1 cellular context compared by ENCODE assay signal in genomic region chr17:67571478-67571877, GRCh38.
TF ChIP-seq lines count a peak whose summit lies in the region.

No MANE protein-coding gene starts in this region.

TF ChIP-seq in GM12878, 131 proteins besides CTCF, POLR2A, EP300 and RAD21:
- no peak for TF ChIP-seq POU2F2 (IDR thresholded peaks at IDR 0.05; ENCODE audit: borderline replicate concordance, low read depth, low read length)
- TF ChIP-seq MLLT1 (IDR thresholded peaks at IDR 0.05) = 0 out of 2 replicates have a peak, but pooled peaks have one; percentile 34
- TF ChIP-seq ZNF687 (IDR thresholded peaks at IDR 0.05) = peak; percentile 88
- peak; percentile 36; the same call in 1 of the 2 replicates for TF ChIP-seq RELB (IDR thresholded peaks at IDR 0.05; ENCODE audit: low read depth)
- TF ChIP-seq RUNX3 (IDR thresholded peaks at IDR 0.05; ENCODE audit: low read length) = peak; percentile 74
- no peak for TF ChIP-seq YBX1 (IDR thresholded peaks at IDR 0.05)
- peak; percentile 66; the same call in 1 of the 2 replicates for TF ChIP-seq MAX (IDR thresholded peaks at IDR 0.05; ENCODE audit: low read depth, low read length)
- TF ChIP-seq EED (IDR thresholded peaks at IDR 0.05; ENCODE audit: low read depth) = 0 out of 2 replicates have a peak, but pooled peaks have one; percentile 25
- no peak for TF ChIP-seq TAF1 (IDR thresholded peaks at IDR 0.05; ENCODE audit: borderline replicate concordance, low read depth, low read length)
- peak; percentile 37; the same call in 1 of the 2 replicates for TF ChIP-seq CBFB (IDR thresholded peaks at IDR 0.05; ENCODE audit: low read depth)
- TF ChIP-seq RAD51 (IDR thresholded peaks at IDR 0.05) = 0 out of 2 replicates have a peak, but pooled peaks have one; percentile 45
- TF ChIP-seq NBN (IDR thresholded peaks at IDR 0.05) = 0 out of 2 replicates have a peak, but pooled peaks have one; percentile 58
- no peak for TF ChIP-seq POLR2AphosphoS2 (IDR thresholded peaks at IDR 0.05; ENCODE audit: low read depth, low read length)
- 0 out of 2 replicates have a peak, but pooled peaks have one; percentile 22 for TF ChIP-seq IRF4 (IDR thresholded peaks at IDR 0.05; ENCODE audit: low read depth, low read length)
- peak; percentile 59; the same call in 1 of the 2 replicates for TF ChIP-seq MXI1 (IDR thresholded peaks at IDR 0.05; ENCODE audit: low read depth, low read length)
- no peak for TF ChIP-seq E2F8 (IDR thresholded peaks at IDR 0.05; ENCODE audit: low read depth, partially characterized antibody)
- TF ChIP-seq STAT3 (IDR thresholded peaks at IDR 0.05; ENCODE audit: low read depth, low read length) = 0 out of 2 replicates have a peak, but pooled peaks have one; percentile 44
- peak; percentile 61 to 73; a peak in 3 of 4 replicates for TF ChIP-seq IKZF2 (IDR thresholded peaks at IDR 0.05)
- TF ChIP-seq MEF2B (IDR thresholded peaks at IDR 0.05; ENCODE audit: partially characterized antibody, poor library complexity, severe bottlenecking) = peak; percentile 82
- peak; percentile 75 for TF ChIP-seq PBX3 (IDR thresholded peaks at IDR 0.05; ENCODE audit: insufficient replicate concordance, low read depth, low read length)
- 0 out of 2 replicates have a peak, but pooled peaks have one; percentile 15 for TF ChIP-seq SPI1 (IDR thresholded peaks at IDR 0.05; ENCODE audit: borderline replicate concordance, insufficient read depth, low read depth, low read length)
- 0 out of 2 replicates have a peak, but pooled peaks have one; percentile 50 for TF ChIP-seq TCF7 (IDR thresholded peaks at IDR 0.05; ENCODE audit: borderline replicate concordance)
- no peak for TF ChIP-seq ZNF384 (IDR thresholded peaks at IDR 0.05; ENCODE audit: borderline replicate concordance, low read depth, low read length)
- peak; percentile 22; the same call in 1 of the 2 replicates for TF ChIP-seq NR2F1 (conservative IDR thresholded peaks at IDR 0.05)
- peak; percentile 29; the same call in 1 of the 2 replicates for TF ChIP-seq CREM (IDR thresholded peaks at IDR 0.05; ENCODE audit: low read depth)
- 0 out of 2 replicates have a peak, but pooled peaks have one; percentile 11 for TF ChIP-seq MTA2 (IDR thresholded peaks at IDR 0.05; ENCODE audit: low read depth)
- TF ChIP-seq DPF2 (IDR thresholded peaks at IDR 0.05) = 0 out of 2 replicates have a peak, but pooled peaks have one; percentile 40
- TF ChIP-seq IKZF1 (conservative IDR thresholded peaks at IDR 0.05) = peak; percentile 66
- peak; percentile 94 for TF ChIP-seq PKNOX1 (IDR thresholded peaks at IDR 0.05)
- peak; percentile 35 to 53; a peak in 2 of 4 replicates for TF ChIP-seq BHLHE40 (IDR thresholded peaks at IDR 0.05; ENCODE audit: borderline replicate concordance in 1 of 2, low read depth in 2 of 2, low read length in 1 of 2)
- no peak for TF ChIP-seq ATF7 (IDR thresholded peaks at IDR 0.05; ENCODE audit: low read depth)
- TF ChIP-seq ASH2L (IDR thresholded peaks at IDR 0.05; ENCODE audit: borderline replicate concordance, low read depth) = no peak
